15 cellular contexts compared by ENCODE assay signal in the genomic region with DNA sequence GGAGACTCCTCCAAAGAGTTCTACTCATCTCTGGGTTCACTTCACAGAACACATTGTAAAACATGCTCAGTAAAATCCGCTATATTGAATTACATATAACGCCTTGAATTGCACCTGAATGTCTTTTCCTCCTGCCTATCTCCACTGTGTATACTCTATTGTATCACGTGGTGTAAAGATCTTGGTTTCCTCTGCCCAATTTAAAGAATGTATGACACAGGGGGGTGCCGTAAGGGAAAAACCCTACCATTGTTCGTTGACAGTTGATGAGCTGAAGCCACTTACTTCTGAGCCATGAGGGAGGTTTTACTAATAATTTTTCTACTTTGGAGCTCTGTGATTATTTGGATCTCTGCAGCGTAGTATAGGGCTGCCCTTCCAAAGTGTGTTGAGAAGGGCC. TPM values are rescaled to one million over a fixed set of nuclear protein-coding genes. Genes with fewer than 3 reads are reported as not detected.
DNase-seq lines count a peak whose midpoint lies in the region; ATAC-seq and TF ChIP-seq lines count a peak whose summit lies in the region.
"Had no signal": no experiment of that assay in that cellular context is flagged by ENCODE, and none has a peak within 500 bp of the region (broad histone marks: within the 10 kb centered on the region; RNA-seq: fewer than 3 reads in every experiment).

No MANE protein-coding gene starts in this region.

- no peak overlapping the region for H3K14ac ChIP-seq in H9 (ENCODE audit: insufficient read depth, low read length)

- H3K18ac ChIP-seq in H9 (ENCODE audit: insufficient read length, low read depth, low read length): no peak overlapping the region

- H3K9me3 Mint-ChIP-seq in activated T-cell treated with anti-CD3 and anti-CD28 coated beads, Interleukin-2, amount 50 U/mL, for 4 hours: no peaks in the 10 kb centered on the region
- H3K9me3 Mint-ChIP-seq in H9: no peaks in the 10 kb centered on the region
- no peaks in the 10 kb centered on the region for H3K9me3 Mint-ChIP-seq in activated naive CD8-positive, alpha-beta T cell treated with anti-CD3 and anti-CD28 coated beads, Interleukin-2, amount 50 U/mL, for 24 hours
- no peaks in the 10 kb centered on the region for H3K9me3 Mint-ChIP-seq in neural progenitor cell

- no peak overlapping the region for H3K27ac ChIP-seq in H9 (ENCODE audit: insufficient read length, low read depth, low read length)
- no peak overlapping the region for H3K27ac ChIP-seq in neural progenitor cell
- H3K27ac ChIP-seq: KMS-11, left ventricle myocardium inferior, transverse colon, VCaP had no signal

- H3K23ac ChIP-seq in H9 (ENCODE audit: insufficient read length, low read depth, low read length): no peak overlapping the region

- no peak overlapping the region for H3K4ac ChIP-seq in H9 (ENCODE audit: low read depth, low read length)

- H2BK120ac ChIP-seq in H9 (ENCODE audit: low read depth, low read length, poor library complexity, severe bottlenecking): no peak overlapping the region

- H3K23me2 ChIP-seq in H9 (ENCODE audit: insufficient read length, low read depth, low read length, poor library complexity, severe bottlenecking): no peaks in the 10 kb centered on the region

- no peak overlapping the region for H2BK12ac ChIP-seq in H9 (ENCODE audit: insufficient read length, low read depth, low read length)

- peaks cover 3% of the 10 kb centered on the region; the same call in 1 of the 2 replicates for H3K4me1 ChIP-seq in H9 (ENCODE audit: insufficient read depth, low read length)
- H3K4me1 ChIP-seq in neural progenitor cell: peaks cover 27% of the 10 kb centered on the region

- no peak overlapping the region for H3K4me2 ChIP-seq in H9 (ENCODE audit: insufficient read depth, insufficient read length, low read length)
- peak overlapping the region; percentile 53 for H3K4me2 ChIP-seq in neural progenitor cell
- H3K4me2 ChIP-seq: KMS-11 had no signal

- no peak overlapping the region for H2BK20ac ChIP-seq in H9 (ENCODE audit: low read depth, low read length, poor library complexity, severe bottlenecking)

- peaks cover 49% of the 10 kb centered on the region for H3K36me3 Mint-ChIP-seq in activated T-cell treated with anti-CD3 and anti-CD28 coated beads, Interleukin-2, amount 50 U/mL, for 4 hours (ENCODE audit: insufficient read depth)
- H3K36me3 Mint-ChIP-seq in H9 (ENCODE audit: insufficient read depth in 1 of 3, low read depth in 3 of 3): peaks cover 19 to 59% (median 50%) of the 10 kb centered on the region in 3 experiments
- H3K36me3 Mint-ChIP-seq in activated naive CD8-positive, alpha-beta T cell treated with anti-CD3 and anti-CD28 coated beads, Interleukin-2, amount 50 U/mL, for 24 hours (ENCODE audit: low read depth): peaks cover 50% of the 10 kb centered on the region
- H3K36me3 Mint-ChIP-seq in neural progenitor cell: peaks cover 40% of the 10 kb centered on the region

- peaks cover 75% of the 10 kb centered on the region for H3K4me1 Mint-ChIP-seq in activated T-cell treated with anti-CD3 and anti-CD28 coated beads, Interleukin-2, amount 50 U/mL, for 4 hours (ENCODE audit: low read depth)
- H3K4me1 Mint-ChIP-seq in H9 (peaks cover 27 to 37% of the 10 kb centered on the region in 2 experiments), neural progenitor cell (peaks cover 28% of the 10 kb centered on the region)
- H3K4me1 Mint-ChIP-seq in activated naive CD8-positive, alpha-beta T cell treated with anti-CD3 and anti-CD28 coated beads, Interleukin-2, amount 50 U/mL, for 24 hours: peaks cover 71% of the 10 kb centered on the region

- H3K27ac Mint-ChIP-seq in H9 (peak overlapping the region in 2 of 3 experiments; percentile 8 to 21; a peak in 3 of 7 replicates), neural progenitor cell (no peak overlapping the region)
- no peak overlapping the region for H3K27ac Mint-ChIP-seq in activated naive CD8-positive, alpha-beta T cell treated with anti-CD3 and anti-CD28 coated beads, Interleukin-2, amount 50 U/mL, for 24 hours

- H2BK5ac ChIP-seq in H9 (ENCODE audit: insufficient read length, low read length): no peak overlapping the region

- no peak overlapping the region for H2BK15ac ChIP-seq in H9 (ENCODE audit: low read depth, low read length)

- H3F3A ChIP-seq in neural progenitor cell (ENCODE audit: low read depth): no peaks in the 10 kb centered on the region

- no peaks in the 10 kb centered on the region for H3K9me3 ChIP-seq in H9 (ENCODE audit: control insufficient read depth, low read depth, low read length)
- no peaks in the 10 kb centered on the region for H3K9me3 ChIP-seq in neural progenitor cell (ENCODE audit: low read depth)
- H3K9me3 ChIP-seq: left ventricle myocardium inferior, transverse colon had no signal

- no peak overlapping the region for H3K4me3 ChIP-seq in neural progenitor cell
- H3K4me3 ChIP-seq: left ventricle myocardium inferior, transverse colon had no signal

- DNase-seq in activated T-cell treated with anti-CD3 and anti-CD28 coated beads, Interleukin-2, amount 50 U/mL, for 4 hours: peak; percentile 12
- DNase-seq in activated T-cell treated with anti-CD3 and anti-CD28 coated beads for 4 hours (no peak), H9 (no peak), neural progenitor cell (ENCODE audit: low spot score) (peak; percentile 37)
- no peak for DNase-seq in activated naive CD8-positive, alpha-beta T cell treated with anti-CD3 and anti-CD28 coated beads, Interleukin-2, amount 50 U/mL, for 24 hours
- DNase-seq: activated gamma-delta T cell, left ventricle myocardium inferior, NCI-H146, transverse colon had no signal

- no peak overlapping the region for H4K91ac ChIP-seq in H9 (ENCODE audit: insufficient read length, low read depth, low read length)

- H3K56ac ChIP-seq in H9 (ENCODE audit: insufficient read length, low read depth, low read length): no peak overlapping the region

- no peak overlapping the region for H2AK5ac ChIP-seq in H9 (ENCODE audit: insufficient read length, low read length)

- TF ChIP-seq CTCF in H9 (conservative IDR thresholded peaks at IDR 0.05): no peak
- no peak for TF ChIP-seq CTCF in neural progenitor cell (IDR thresholded peaks at IDR 0.05)

- H4K8ac ChIP-seq in H9 (replicated peaks; ENCODE audit: insufficient read length, low read depth, low read length): no peak overlapping the region

- H3K27me3 ChIP-seq in H9 (ENCODE audit: insufficient read depth, low read length) (no peaks in the 10 kb centered on the region), neural progenitor cell (no peaks in the 10 kb centered on the region)
- H3K27me3 ChIP-seq: transverse colon had no signal

- H3K4me3 Mint-ChIP-seq in activated T-cell treated with anti-CD3 and anti-CD28 coated beads, Interleukin-2, amount 50 U/mL, for 4 hours: peak overlapping the region; percentile 27
- H3K4me3 Mint-ChIP-seq in H9 (no peak overlapping the region), neural progenitor cell (no peak overlapping the region)
- H3K4me3 Mint-ChIP-seq in activated naive CD8-positive, alpha-beta T cell treated with anti-CD3 and anti-CD28 coated beads, Interleukin-2, amount 50 U/mL, for 24 hours: peak overlapping the region; percentile 45

- no CpG with 5 or more reads among the region's 6 CpGs for WGBS in H9 (ENCODE audit: extremely low coverage, insufficient read length, low lambda C conversion rate)

- H3K79me2 ChIP-seq in H9 (ENCODE audit: insufficient read depth, low read length) (peaks cover 32% of the 10 kb centered on the region; the same call in 1 of the 2 replicates), neural progenitor cell (ENCODE audit: low read depth) (peaks cover 100% of the 10 kb centered on the region)

- H3K36me3 ChIP-seq in neural progenitor cell: peaks cover 7% of the 10 kb centered on the region

- no peaks in the 10 kb centered on the region for H4K20me1 ChIP-seq in H9 (ENCODE audit: control insufficient read depth, insufficient read depth, insufficient read length)
- peaks cover 66% of the 10 kb centered on the region for H4K20me1 ChIP-seq in neural progenitor cell (ENCODE audit: low read depth)

- no peaks in the 10 kb centered on the region for H3K27me3 Mint-ChIP-seq in activated T-cell treated with anti-CD3 and anti-CD28 coated beads, Interleukin-2, amount 50 U/mL, for 4 hours (ENCODE audit: low read depth)
- H3K27me3 Mint-ChIP-seq in H9 (ENCODE audit: low read depth) (no peaks in the 10 kb centered on the region), neural progenitor cell (ENCODE audit: insufficient read depth, low read depth) (no peaks in the 10 kb centered on the region)
- H3K27me3 Mint-ChIP-seq in activated naive CD8-positive, alpha-beta T cell treated with anti-CD3 and anti-CD28 coated beads, Interleukin-2, amount 50 U/mL, for 24 hours: no peaks in the 10 kb centered on the region

- H2AFZ ChIP-seq in H9 (ENCODE audit: low read length) (no peak overlapping the region), neural progenitor cell (replicated peaks) (no peak overlapping the region)

- ATAC-seq in activated T-cell treated with anti-CD3 and anti-CD28 coated beads, Interleukin-2, amount 50 U/mL, for 4 hours: peak; percentile 55 to 69
- ATAC-seq in activated naive CD8-positive, alpha-beta T cell treated with anti-CD3 and anti-CD28 coated beads, Interleukin-2, amount 50 U/mL, for 24 hours: peak; percentile 78
- ATAC-seq in HG02798 (IDR thresholded peaks at IDR 0.05; ENCODE audit: poor library complexity, unreplicated experiment) (no peak), HG03521 (IDR thresholded peaks at IDR 0.05; ENCODE audit: unreplicated experiment) (no peak), HG03520 (IDR thresholded peaks at IDR 0.05; ENCODE audit: unreplicated experiment) (no peak)
- ATAC-seq: Panc1 had no signal

- no peak overlapping the region for H3K9ac ChIP-seq in H9 (ENCODE audit: extremely low read depth, insufficient read length, low read length)
- no peak overlapping the region for H3K9ac ChIP-seq in neural progenitor cell
- H3K9ac ChIP-seq: KMS-11 had no signal

- H3T11ph ChIP-seq in H9 (ENCODE audit: low read length): no peak overlapping the region

- H3K79me1 ChIP-seq in H9 (ENCODE audit: insufficient read depth, low read depth, low read length, poor library complexity, severe bottlenecking): no peaks in the 10 kb centered on the region

- no peak overlapping the region for H4K5ac ChIP-seq in H9 (ENCODE audit: insufficient read length, low read depth, low read length)

RNA-seq across cellular contexts. Expression of a gene that starts 6.0 kb away (rescaled TPM):
- 10 to 100 TPM; 37.8 to 48.9 (median 40.2) TPM for total RNA-seq in activated T-cell treated with anti-CD3 and anti-CD28 coated beads, Interleukin-2, amount 50 U/mL, for 4 hours
- total RNA-seq in H9 (2021): 34.4 and 36.5 TPM in 2 replicates
- 33.4 and 54.8 TPM in 2 replicates for total RNA-seq in neural progenitor cell (ENCODE audit: low replicate concordance)

RNA-seq across cellular contexts. Expression of a gene that starts 35.0 kb away (rescaled TPM):
- total RNA-seq in activated T-cell treated with anti-CD3 and anti-CD28 coated beads, Interleukin-2, amount 50 U/mL, for 4 hours: 10 to 100 TPM; 17.2 to 24.1 (median 17.8) TPM
- total RNA-seq in H9 (2021): 18.6 and 19.8 TPM in 2 replicates
- total RNA-seq in neural progenitor cell (ENCODE audit: low replicate concordance): 17.3 and 29.0 TPM in 2 replicates

Comparison
In these comparisons a context has a peak if more than half of its experiments do, and no peak if none do; other contexts are left out.
1. DNase-seq: peak in activated T-cell treated with anti-CD3 and anti-CD28 coated beads, Interleukin-2, amount 50 U/mL, for 4 hours (single experiment) and neural progenitor cell (single experiment); none in activated T-cell treated with anti-CD3 and anti-CD28 coated beads for 4 hours (single experiment), H9 (single experiment) and activated naive CD8-positive, alpha-beta T cell treated with anti-CD3 and anti-CD28 coated beads, Interleukin-2, amount 50 U/mL, for 24 hours (single experiment).
2. ATAC-seq: peak in activated T-cell treated with anti-CD3 and anti-CD28 coated beads, Interleukin-2, amount 50 U/mL, for 4 hours (2 of 2) and activated naive CD8-positive, alpha-beta T cell treated with anti-CD3 and anti-CD28 coated beads, Interleukin-2, amount 50 U/mL, for 24 hours (single experiment); none in HG02798 (single experiment), HG03521 (single experiment) and HG03520 (single experiment).
3. H3K4me3 Mint-ChIP-seq: peak in activated T-cell treated with anti-CD3 and anti-CD28 coated beads, Interleukin-2, amount 50 U/mL, for 4 hours (single experiment) and activated naive CD8-positive, alpha-beta T cell treated with anti-CD3 and anti-CD28 coated beads, Interleukin-2, amount 50 U/mL, for 24 hours (single experiment); none in H9 (0 of 2) and neural progenitor cell (single experiment).
4. H3K27ac Mint-ChIP-seq: peak in H9 (2 of 3); none in activated naive CD8-positive, alpha-beta T cell treated with anti-CD3 and anti-CD28 coated beads, Interleukin-2, amount 50 U/mL, for 24 hours (single experiment) and neural progenitor cell (single experiment).